ENCODE assay signal across 20 cellular contexts in genomic region chr12:42673535-42673934, GRCh38.
"Had no signal": no experiment of that assay in that cellular context is flagged by ENCODE, and none has a peak within 500 bp of the region (broad histone marks: within the 10 kb centered on the region; RNA-seq: fewer than 3 reads in every experiment).

No MANE protein-coding gene starts in this region.

- H3K27ac ChIP-seq: body of pancreas, pancreas, skin epidermis, transverse colon, vagina had no signal

- H3K27me3 ChIP-seq: body of pancreas, pancreas, transverse colon, vagina had no signal

- FAIRE-seq: colon, pancreas had no signal

- ATAC-seq: activated T-cell treated with anti-CD3 and anti-CD28 coated beads, Interleukin-2, amount 50 U/mL, for 72 hours; body of pancreas; pancreas had no signal

- H3K4me3 ChIP-seq: body of pancreas, lung, pancreas, skin epidermis, transverse colon, vagina had no signal

- H3K9me3 ChIP-seq: body of pancreas, pancreas, transverse colon, vagina had no signal

- DNase-seq: activated CD4-positive, alpha-beta T cell treated with anti-CD3 and anti-CD28 coated beads, Interleukin-2, amount 10 ng/mL, durations not matched to agents 7 days and 5 days; activated CD8-positive, alpha-beta memory T cell treated with anti-CD3 and anti-CD28 coated beads, Interleukin-2, amount 50 U/mL, for 48 hours; activated gamma-delta T cell treated with Interleukin-2 at 50 U/mL for 16 hours; activated T-cell treated with anti-CD3 and anti-CD28 coated beads, Interleukin-2, amount 50 U/mL, for 72 hours; amygdala; body of pancreas; caudate nucleus; erythroblast; islet precursor cell; naive B cell; pancreas; retina; stimulated activated CD4-positive, alpha-beta T cell treated with anti-CD3 and anti-CD28 coated beads, Interleukin-4, amount 100 ng/mL, for 24 hours; stimulated activated naive CD4-positive, alpha-beta T cell; substantia nigra; transverse colon had no signal

- H3K36me3 ChIP-seq: pancreas, transverse colon, vagina had no signal

- H3K4me1 ChIP-seq: body of pancreas, pancreas, transverse colon, vagina had no signal
